ENCODE assay signal across 26 cellular contexts in genomic region chr9:133728856-133729645, GRCh38. TPM values are rescaled to one million over a fixed set of nuclear protein-coding genes. Genes with fewer than 3 reads are reported as not detected.
A peak's percentile ranks its signal among the peaks of the same experiment; 100 is the strongest.
DNase-seq lines count a peak whose midpoint lies in the region; ATAC-seq, FAIRE-seq and TF ChIP-seq lines count a peak whose summit lies in the region.
"Had no signal": no experiment of that assay in that cellular context is flagged by ENCODE, and none has a peak within 500 bp of the region (broad histone marks: within the 10 kb centered on the region; RNA-seq: fewer than 3 reads in every experiment).

No MANE protein-coding gene starts in this region.

- no peak overlapping the region for H3K9ac ChIP-seq in H1 (replicated peaks in 1 of 4; ENCODE audit: extremely low read depth in 1 of 4, low read depth in 3 of 4, low read length in 3 of 4)
- H3K9ac ChIP-seq: SK-N-SH had no signal

- no peak overlapping the region for H3K4ac ChIP-seq in H1 (replicated peaks; ENCODE audit: insufficient read length, low read depth, low read length)

- H3K27ac ChIP-seq in H1 (ENCODE audit: low read depth, low read length) (no peak overlapping the region), esophagus muscularis mucosa (replicated peaks in 1 of 4) (no peak overlapping the region)

- H3K56ac ChIP-seq in H1 (replicated peaks; ENCODE audit: insufficient read length, low read depth, low read length): no peak overlapping the region

- no peak overlapping the region for H4K91ac ChIP-seq in H1 (replicated peaks; ENCODE audit: insufficient read length, low read length)

- H3K79me1 ChIP-seq in H1 (ENCODE audit: low read depth, low read length): no peaks in the 10 kb centered on the region

- H3K14ac ChIP-seq in H1 (ENCODE audit: insufficient read length): no peak overlapping the region

- H4K8ac ChIP-seq in H1 (ENCODE audit: extremely low read depth, insufficient read depth, low read length): no peak overlapping the region

- H3K4me3 ChIP-seq in H1 (ENCODE audit: extremely low read depth in 1 of 4, insufficient read depth in 2 of 4, low read depth in 3 of 4, low read length in 4 of 4): no peak overlapping the region
- H3K4me3 ChIP-seq in esophagus muscularis mucosa: no peak overlapping the region
- H3K4me3 ChIP-seq: GM23338 had no signal

- H3K4me3 Mint-ChIP-seq in type B pancreatic cell (no peak overlapping the region), HFFc6 (no peak overlapping the region)
- H3K4me3 Mint-ChIP-seq: CD8-positive, alpha-beta memory T cell; GM23338; IgD-negative memory B cell had no signal

- TF ChIP-seq RAD21 in H1 (IDR thresholded peaks at IDR 0.05 in 1 of 2, conservative IDR thresholded peaks at IDR 0.05 in 1 of 2; ENCODE audit: low read depth in 2 of 2, low read length in 2 of 2): no peak

- H4K20me1 ChIP-seq in H1 (replicated peaks in 1 of 2; ENCODE audit: control insufficient read depth in 1 of 2, insufficient read depth in 2 of 2, low read length in 2 of 2): peaks cover 0 to 5% of the 10 kb centered on the region in 2 experiments

- FAIRE-seq in H1 (lab: Jason Lieb, UNC): no peak
- FAIRE-seq: G401.6, GM18507 had no signal

- TF ChIP-seq POLR2A in H1 (IDR thresholded peaks at IDR 0.05; ENCODE audit: control extremely low read depth in 1 of 2, low read depth in 2 of 2, low read length in 2 of 2) (no peak), esophagus muscularis mucosa (IDR thresholded peaks at IDR 0.05; ENCODE audit: low read depth) (no peak)

- H2BK120ac ChIP-seq in H1 (replicated peaks; ENCODE audit: low read depth, low read length): no peak overlapping the region

- H3K36me3 ChIP-seq in H1 (ENCODE audit: control insufficient read depth in 2 of 4, insufficient read depth in 4 of 4, low read length in 3 of 4) (no peaks in the 10 kb centered on the region), esophagus muscularis mucosa (no peaks in the 10 kb centered on the region)

- H3K27me3 ChIP-seq in H1 (replicated peaks in 1 of 4; ENCODE audit: control insufficient read depth in 3 of 4, extremely low read depth in 1 of 4, insufficient read depth in 3 of 4, low read length in 3 of 4): no peaks in the 10 kb centered on the region
- H3K27me3 ChIP-seq in esophagus muscularis mucosa: peaks cover 0 to 33% (median 0%) of the 10 kb centered on the region in 4 donors

- peak; percentile 40 for DNase-seq in activated CD8-positive, alpha-beta memory T cell treated with anti-CD3 and anti-CD28 coated beads, Interleukin-2, amount 50 U/mL, for 48 hours
- no peak for DNase-seq in activated CD8-positive, alpha-beta memory T cell treated with anti-CD3 and anti-CD28 coated beads for 24 hours
- DNase-seq in H1 (ENCODE audit: low read depth in 1 of 2, low spot score in 2 of 2) (no peak), omental fat pad (ENCODE audit: low spot score) (peak; percentile 6), type B pancreatic cell (ENCODE audit: extremely low spot score, unreplicated experiment) (peak; percentile 47), NCI-H82 (lab: John Stamatoyannopoulos, UW) (no peak), HFFc6 (no peak), esophagus muscularis mucosa (ENCODE audit: extremely low spot score) (no peak)
- DNase-seq: 8988T; AML-193; C1 segment of cervical spinal cord; Calu3; CD8-positive, alpha-beta memory T cell; HCEC 1CT; Karpas-422; NCI-H1694; NCI-H2081 treated with DMSO at 0.1 percent for 48 hours; NCI-H510A; SIG-M5; SK-N-SH had no signal

- TF ChIP-seq CTCF in H1 (IDR thresholded peaks at IDR 0.05; ENCODE audit: control extremely low read depth in 1 of 3, insufficient read depth in 1 of 3, low read depth in 1 of 3, low read length in 3 of 3) (no peak), omental fat pad (IDR thresholded peaks at IDR 0.05) (no peak), type B pancreatic cell (conservative IDR thresholded peaks at IDR 0.05) (no peak), HFFc6 (IDR thresholded peaks at IDR 0.05) (no peak), esophagus muscularis mucosa (IDR thresholded peaks at IDR 0.05) (no peak)

- H3K4me1 ChIP-seq in H1 (replicated peaks in 1 of 4; ENCODE audit: control insufficient read depth in 3 of 4, insufficient read depth in 4 of 4, low read length in 3 of 4) (no peaks in the 10 kb centered on the region; a peak in 1 of 7 replicates), esophagus muscularis mucosa (no peaks in the 10 kb centered on the region)

- ATAC-seq in omental fat pad (ENCODE audit: low FRiP score): no peak
- ATAC-seq: Panc1 had no signal

- TF ChIP-seq EP300 in H1 (IDR thresholded peaks at IDR 0.05; ENCODE audit: borderline replicate concordance in 1 of 2, low read depth in 2 of 2, low read length in 2 of 2) (no peak), esophagus muscularis mucosa (IDR thresholded peaks at IDR 0.05) (no peak)

- H4K5ac ChIP-seq in H1 (ENCODE audit: insufficient read length, low read depth, low read length): no peak overlapping the region

- no peak overlapping the region for H3K23ac ChIP-seq in H1 (ENCODE audit: insufficient read length)

- H3K9me3 Mint-ChIP-seq in type B pancreatic cell (no peaks in the 10 kb centered on the region), HFFc6 (no peaks in the 10 kb centered on the region)
- H3K9me3 Mint-ChIP-seq: CD8-positive, alpha-beta memory T cell; GM23338; IgD-negative memory B cell had no signal

- H2AK5ac ChIP-seq in H1 (ENCODE audit: low read depth, low read length): no peak overlapping the region

- no peak overlapping the region for H2BK20ac ChIP-seq in H1 (ENCODE audit: low read length)

- no peak overlapping the region for H2BK12ac ChIP-seq in H1 (ENCODE audit: low read depth, low read length)

- no peaks in the 10 kb centered on the region; a peak in 1 of 4 replicates for H3K9me3 ChIP-seq in H1 (ENCODE audit: insufficient read depth in 2 of 2, low read depth in 1 of 2, low read length in 1 of 2)
- H3K9me3 ChIP-seq in esophagus muscularis mucosa: no peaks in the 10 kb centered on the region
- H3K9me3 ChIP-seq: SK-N-SH had no signal

- no peak overlapping the region for H2BK15ac ChIP-seq in H1 (ENCODE audit: low read length)

- CTCF ChIA-PET in H1 (lab: Charles Lee; ENCODE audit: partially characterized antibody): interaction anchor here (1.1 to 3.0 kb wide), 11 partner anchors 10 to 266 kb away, joined by 3 to 25 read pairs (median 4); partner anchors contain the start of genes ADAMTSL2 and SARDH

- peaks cover 3% of the 10 kb centered on the region; the same call in 1 of the 2 replicates for H3K23me2 ChIP-seq in H1 (ENCODE audit: low read depth, low read length)

- H3K27me3 Mint-ChIP-seq in type B pancreatic cell (peaks cover 5% of the 10 kb centered on the region), HFFc6 (ENCODE audit: insufficient read depth) (peaks cover 18% of the 10 kb centered on the region)

- H3K79me2 ChIP-seq in H1 (ENCODE audit: control insufficient read depth in 1 of 2, insufficient read depth in 2 of 2, low read length in 2 of 2): no peaks in the 10 kb centered on the region

- H2AFZ ChIP-seq in H1 (ENCODE audit: low read length): no peak overlapping the region
- H2AFZ ChIP-seq: GM23338 had no signal

- H3K36me3 Mint-ChIP-seq in type B pancreatic cell: no peaks in the 10 kb centered on the region
- H3K36me3 Mint-ChIP-seq in HFFc6 (ENCODE audit: low read depth): no peaks in the 10 kb centered on the region
- H3K36me3 Mint-ChIP-seq: CD8-positive, alpha-beta memory T cell; IgD-negative memory B cell had no signal

- H3K27ac Mint-ChIP-seq in type B pancreatic cell (no peak overlapping the region), HFFc6 (no peak overlapping the region)
- H3K27ac Mint-ChIP-seq: CD8-positive, alpha-beta memory T cell; GM23338 had no signal

- POLR2A ChIA-PET in H1 (lab: Charles Lee; ENCODE audit: partially characterized antibody): no interaction called here

- no peak overlapping the region for H3K4me2 ChIP-seq in H1 (ENCODE audit: insufficient read depth in 1 of 2, low read depth in 2 of 2, low read length in 2 of 2)
- H3K4me2 ChIP-seq: GM23338, SK-N-SH had no signal

- intact Hi-C loops in esophagus muscularis mucosa (cut with DNase I): no loop called here

- H3K18ac ChIP-seq in H1 (ENCODE audit: extremely low read depth, low read length): no peak overlapping the region

- H2BK5ac ChIP-seq in H1 (ENCODE audit: low read depth, low read length): no peak overlapping the region

- 75 to 99% methylated on average over 4 to 10 of the region's 10 CpGs for WGBS in H1 (ENCODE audit: extremely low coverage in 1 of 2, insufficient coverage in 1 of 2, insufficient read length in 1 of 2, insufficient replicate concordance in 2 of 2, low coverage in 1 of 2, low lambda C conversion rate in 2 of 2, missing lambda C conversion rate in 1 of 2), 2 experiments
- 77% methylated on average over 8 of the region's 10 CpGs for WGBS in esophagus muscularis mucosa

- no peaks in the 10 kb centered on the region for H3K4me1 Mint-ChIP-seq in type B pancreatic cell (ENCODE audit: unreplicated experiment)
- no peaks in the 10 kb centered on the region for H3K4me1 Mint-ChIP-seq in HFFc6 (ENCODE audit: low read depth)
- H3K4me1 Mint-ChIP-seq: GM23338 had no signal

TF ChIP-seq in H1, 55 proteins besides CTCF, POLR2A, EP300 and RAD21:
- 0 out of 2 replicates have a peak, but pooled peaks have one; percentile 15 for TF ChIP-seq KDM1A (IDR thresholded peaks at IDR 0.05; ENCODE audit: borderline replicate concordance, low read length)
- TF ChIP-seq CHD2 (IDR thresholded peaks at IDR 0.05; ENCODE audit: low read length): no peak

RNA-seq across cellular contexts. Expression of gene SARDH, which starts 9.1 kb away (rescaled TPM):
- total RNA-seq in H1 (2021; fragmentation: NEBNext Ultra II Directional; extraction: Animal tissue kit (Norgen Biotek cat#: 25700)): 7.3 and 7.4 TPM in 2 replicates
- 6.4 and 13.1 TPM in 2 replicates for polyA plus RNA-seq in H1 (2011; rRNA removed)
- 5.6 TPM for polyA plus RNA-seq in H1 (2011; cell fraction: cytosol; rRNA removed)
- 17.1 TPM for polyA plus RNA-seq in H1 (2011; cell fraction: nucleus; rRNA removed)
- 5.6 to 9.3 TPM (median 7.0 TPM) in 4 replicates for polyA plus RNA-seq in H1 (2012, experiment 1 of 2)
- 5.9 TPM for polyA plus RNA-seq in H1 (2012, experiment 2 of 2)
- polyA plus RNA-seq in H1 (2013, experiment 1 of 2): 5.1 TPM
- polyA plus RNA-seq in H1 (2013, experiment 2 of 2): 4.7 TPM
- 4.9 and 5.6 TPM in 2 replicates for polyA minus RNA-seq in H1 (2011; rRNA and poly(A)+ RNA removed)
- polyA minus RNA-seq in H1 (2011; cell fraction: cytosol; rRNA and poly(A)+ RNA removed): 5.4 TPM
- 9.3 TPM for polyA minus RNA-seq in H1 (2011; cell fraction: nucleus; rRNA and poly(A)+ RNA removed)
- total RNA-seq in omental fat pad: 1 to 10 TPM in 3 of 4 donors, under 1 TPM in 1; 0.56 to 6.9 (median 1.8) TPM
- 0.76 and 6.8 TPM in 2 replicates for total RNA-seq in type B pancreatic cell (ENCODE audit: low replicate concordance)
- total RNA-seq in HFFc6 (2021; fragmentation: NEBNext Ultra II Directional; extraction: Animal tissue kit (Norgen Biotek cat#: 25700)): 1 to 10 TPM in 4 of 6 experiments, under 1 TPM in 2; 0.24 to 5.1 (median 4.1) TPM
- total RNA-seq in esophagus muscularis mucosa: 1 to 10 TPM in 1 of 4 donors, under 1 TPM in 3; 0.39 to 2.9 (median 0.51) TPM
- total RNA-seq: Calu3, MCF 10A had no signal

Comparison
In these comparisons a context has a peak if more than half of its experiments do, and no peak if none do; other contexts are left out.
1. DNase-seq: peak in activated CD8-positive, alpha-beta memory T cell treated with anti-CD3 and anti-CD28 coated beads, Interleukin-2, amount 50 U/mL, for 48 hours (single experiment), omental fat pad (single experiment) and type B pancreatic cell (single experiment); none in activated CD8-positive, alpha-beta memory T cell treated with anti-CD3 and anti-CD28 coated beads for 24 hours (single experiment), H1 (0 of 2), NCI-H82 (single experiment), HFFc6 (single experiment) and esophagus muscularis mucosa (single experiment).